Comparison of ENCODE assay signal across 28 cellular contexts in genomic region chrX:74371823-74372222, GRCh38. TPM values are rescaled to one million over a fixed set of nuclear protein-coding genes. Genes with fewer than 3 reads are reported as not detected.
"Had no signal": no experiment of that assay in that cellular context is flagged by ENCODE, and none has a peak within 500 bp of the region (broad histone marks: within the 10 kb centered on the region; RNA-seq: fewer than 3 reads in every experiment).

No MANE protein-coding gene starts in this region.

- H3K36me3 Mint-ChIP-seq: activated naive CD4-positive, alpha-beta T cell treated with anti-CD3 and anti-CD28 coated beads, Interleukin-2, amount 50 U/mL, for 24 hours; immature natural killer cell; memory B cell; naive thymus-derived CD4-positive, alpha-beta T cell; neural progenitor cell; T-cell had no signal

- ATAC-seq: body of pancreas; esophagus mucosa; gastroesophageal sphincter; heart right ventricle; left ventricle myocardium superior; naive thymus-derived CD4-positive, alpha-beta T cell; T-cell had no signal

- H3K9me3 Mint-ChIP-seq: activated B cell treated with CpG ODN at 0.5 μM for 24 hours; activated CD4-positive, alpha-beta T cell treated with anti-CD3 and anti-CD28 coated beads, Interleukin-2, amount 10 ng/mL, durations not matched to agents 24 days and 14 days; activated naive CD4-positive, alpha-beta T cell treated with anti-CD3 and anti-CD28 coated beads, Interleukin-2, amount 50 U/mL, for 24 hours; immature natural killer cell; memory B cell; naive thymus-derived CD4-positive, alpha-beta T cell; neural progenitor cell; T-cell had no signal

- H3K27ac Mint-ChIP-seq: activated B cell treated with CpG ODN at 0.5 μM for 24 hours; activated CD4-positive, alpha-beta T cell treated with anti-CD3 and anti-CD28 coated beads, Interleukin-2, amount 10 ng/mL, durations not matched to agents 24 days and 14 days; activated naive CD4-positive, alpha-beta T cell treated with anti-CD3 and anti-CD28 coated beads, Interleukin-2, amount 50 U/mL, for 24 hours; immature natural killer cell; memory B cell; naive thymus-derived CD4-positive, alpha-beta T cell; neural progenitor cell; progenitor cell of endocrine pancreas; T-cell had no signal

- H3K27me3 Mint-ChIP-seq: activated B cell treated with CpG ODN at 0.5 μM for 24 hours; activated naive CD4-positive, alpha-beta T cell treated with anti-CD3 and anti-CD28 coated beads, Interleukin-2, amount 50 U/mL, for 24 hours; memory B cell; progenitor cell of endocrine pancreas had no signal

- H3K36me3 ChIP-seq: gastroesophageal sphincter, heart right ventricle, right atrium auricular region, tibial nerve had no signal

- FAIRE-seq: endometrium, urothelium cell line had no signal

- H3K27me3 ChIP-seq: body of pancreas, gastroesophageal sphincter, neural progenitor cell, right atrium auricular region had no signal

- H3K4me3 Mint-ChIP-seq: activated B cell treated with CpG ODN at 0.5 μM for 24 hours; activated CD4-positive, alpha-beta T cell treated with anti-CD3 and anti-CD28 coated beads, Interleukin-2, amount 10 ng/mL, durations not matched to agents 24 days and 14 days; activated naive CD4-positive, alpha-beta T cell treated with anti-CD3 and anti-CD28 coated beads, Interleukin-2, amount 50 U/mL, for 24 hours; immature natural killer cell; memory B cell; naive thymus-derived CD4-positive, alpha-beta T cell; neural progenitor cell; T-cell had no signal

- H3K4me3 ChIP-seq: body of pancreas, coronary artery, gastroesophageal sphincter, heart right ventricle, neural progenitor cell, right atrium auricular region, tibial nerve had no signal

- DNase-seq: activated B cell treated with CpG ODN at 0.5 μM for 24 hours; activated CD4-positive, alpha-beta T cell treated with anti-CD3 and anti-CD28 coated beads, Interleukin-2, amount 10 ng/mL, durations not matched to agents 24 days and 14 days; activated CD8-positive, alpha-beta memory T cell treated with anti-CD3 and anti-CD28 coated beads for 24 hours; activated CD8-positive, alpha-beta memory T cell treated with anti-CD3 and anti-CD28 coated beads, Interleukin-2, amount 50 U/mL, for 48 hours; activated gamma-delta T cell; amniotic stem cell; body of pancreas; caudate nucleus; heart right ventricle; immature natural killer cell; kidney glomerular epithelial cell; left ventricle myocardium superior; naive thymus-derived CD4-positive, alpha-beta T cell; stimulated activated CD4-positive, alpha-beta T cell treated with anti-CD3 and anti-CD28 coated beads, Interleukin-2, amount 100 ng/mL, for 24 hours; stimulated activated naive CD4-positive, alpha-beta T cell treated with Interleukin-2 at 50 U/mL for 16 hours; T-cell had no signal

- H3K4me1 Mint-ChIP-seq: activated B cell treated with CpG ODN at 0.5 μM for 24 hours; activated CD4-positive, alpha-beta T cell treated with anti-CD3 and anti-CD28 coated beads, Interleukin-2, amount 10 ng/mL, durations not matched to agents 24 days and 14 days; activated naive CD4-positive, alpha-beta T cell treated with anti-CD3 and anti-CD28 coated beads, Interleukin-2, amount 50 U/mL, for 24 hours; immature natural killer cell; memory B cell; naive thymus-derived CD4-positive, alpha-beta T cell; neural progenitor cell; T-cell had no signal

RNA-seq across cellular contexts. Expression of gene SLC16A2, which starts 49.5 kb away (rescaled TPM):
- total RNA-seq: activated B cell treated with CpG ODN at 0.5 μM for 24 hours, mononuclear cell had no signal
